1 cellular context compared by ENCODE assay signal in genomic region chr6:42050011-42050896, GRCh38.
TF ChIP-seq lines count a peak whose summit lies in the region.

TAF8 (plus strand) TSS chr6:42050524; CDS start chr6:42050542, 18 bp downstream.

TF ChIP-seq in HepG2, 621 proteins besides CTCF, POLR2A, EP300 and RAD21 (continued from another document and continues in another):
- TF ChIP-seq E2F2 (CRISPR knock-in tag; IDR thresholded peaks at IDR 0.05; ENCODE audit: borderline replicate concordance) (peak; percentile 48; the same call in 1 of the 2 replicates), DDIT3 (CRISPR knock-in tag; IDR thresholded peaks at IDR 0.05) (no peak), THYN1 (CRISPR knock-in tag; IDR thresholded peaks at IDR 0.05; ENCODE audit: borderline replicate concordance, low read depth) (peak; percentile 84; the same call in 1 of the 2 replicates), ZBTB4 (CRISPR knock-in tag; IDR thresholded peaks at IDR 0.05; ENCODE audit: borderline replicate concordance) (peak; percentile 92; the same call in 1 of the 2 replicates), ZNF343 (CRISPR knock-in tag; IDR thresholded peaks at IDR 0.05) (peak; percentile 79; the same call in 1 of the 2 replicates), ZNF10 (CRISPR knock-in tag; IDR thresholded peaks at IDR 0.05; ENCODE audit: borderline replicate concordance, low read depth) (no peak), ZNF180 (CRISPR knock-in tag; IDR thresholded peaks at IDR 0.05; ENCODE audit: borderline replicate concordance, low read depth) (peak; percentile 88; the same call in 1 of the 2 replicates), SMAD1 (CRISPR knock-in tag; IDR thresholded peaks at IDR 0.05; ENCODE audit: borderline replicate concordance, low read depth) (no peak), JUNB (CRISPR knock-in tag; IDR thresholded peaks at IDR 0.05; ENCODE audit: borderline replicate concordance) (no peak), SMC3 (IDR thresholded peaks at IDR 0.05; ENCODE audit: low read length) (no peak), PRDM4 (CRISPR knock-in tag; IDR thresholded peaks at IDR 0.05; ENCODE audit: borderline replicate concordance) (peak; percentile 81; the same call in 1 of the 2 replicates), ZXDC (CRISPR knock-in tag; IDR thresholded peaks at IDR 0.05) (peak; percentile 88; the same call in 1 of the 2 replicates), SCMH1 (CRISPR knock-in tag; IDR thresholded peaks at IDR 0.05; ENCODE audit: borderline replicate concordance) (no peak), SALL2 (CRISPR knock-in tag; IDR thresholded peaks at IDR 0.05) (peak; percentile 94), ETV5 (CRISPR knock-in tag; IDR thresholded peaks at IDR 0.05; ENCODE audit: borderline replicate concordance) (peak; percentile 59), ZFP62 (CRISPR knock-in tag; IDR thresholded peaks at IDR 0.05) (0 out of 2 replicates have a peak, but pooled peaks have one; percentile 76), ZNF776 (CRISPR knock-in tag; IDR thresholded peaks at IDR 0.05) (peak; percentile 76; the same call in 1 of the 2 replicates), MTF2 (CRISPR knock-in tag; IDR thresholded peaks at IDR 0.05; ENCODE audit: borderline replicate concordance) (no peak), BATF2 (CRISPR knock-in tag; IDR thresholded peaks at IDR 0.05) (no peak), MTF1 (CRISPR knock-in tag; IDR thresholded peaks at IDR 0.05) (peak; percentile 71; the same call in 1 of the 2 replicates), PBX3 (CRISPR knock-in tag; IDR thresholded peaks at IDR 0.05; ENCODE audit: borderline replicate concordance) (0 out of 2 replicates have a peak, but pooled peaks have one; percentile 73), FOXM1 (CRISPR knock-in tag; IDR thresholded peaks at IDR 0.05) (peak; percentile 51; the same call in 1 of the 2 replicates), CEBPB (IDR thresholded peaks at IDR 0.05; ENCODE audit: borderline replicate concordance, low read depth, low read length) (no peak), HOXA3 (CRISPR knock-in tag; IDR thresholded peaks at IDR 0.05) (peak; percentile 97), ZNF430 (CRISPR knock-in tag; IDR thresholded peaks at IDR 0.05) (peak; percentile 87), SSRP1 (CRISPR knock-in tag; IDR thresholded peaks at IDR 0.05) (no peak), CCAR2 (optimal IDR thresholded peaks at IDR 0.05; ENCODE audit: low read depth, low read length) (no peak), ELK4 (CRISPR knock-in tag; IDR thresholded peaks at IDR 0.05; ENCODE audit: borderline replicate concordance) (no peak), ZNF121 (CRISPR knock-in tag; IDR thresholded peaks at IDR 0.05) (no peak), ZZZ3 (CRISPR knock-in tag; IDR thresholded peaks at IDR 0.05; ENCODE audit: borderline replicate concordance) (peak; percentile 82; the same call in 1 of the 2 replicates), ZNF232 (CRISPR knock-in tag; IDR thresholded peaks at IDR 0.05; ENCODE audit: borderline replicate concordance) (peak; percentile 88; the same call in 1 of the 2 replicates), ZNF282 (IDR thresholded peaks at IDR 0.05; ENCODE audit: partially characterized antibody) (no peak), GABPA (IDR thresholded peaks at IDR 0.05; ENCODE audit: low read depth, low read length) (no peak), GABPA (CRISPR knock-in tag; IDR thresholded peaks at IDR 0.05; ENCODE audit: low read depth) (peak; percentile 78), ZNF569 (CRISPR knock-in tag; IDR thresholded peaks at IDR 0.05; ENCODE audit: borderline replicate concordance) (no peak), PAXIP1 (CRISPR knock-in tag; conservative IDR thresholded peaks at IDR 0.05) (peak; percentile 55), ZBTB10 (CRISPR knock-in tag; IDR thresholded peaks at IDR 0.05; ENCODE audit: borderline replicate concordance) (peak; percentile 78; the same call in 1 of the 2 replicates), POLR2AphosphoS5 (IDR thresholded peaks at IDR 0.05; ENCODE audit: low read depth, low read length) (peak; percentile 89), ZNF33A (CRISPR knock-in tag; IDR thresholded peaks at IDR 0.05; ENCODE audit: borderline replicate concordance) (0 out of 2 replicates have a peak, but pooled peaks have one; percentile 46), ZNF337 (CRISPR knock-in tag; IDR thresholded peaks at IDR 0.05; ENCODE audit: borderline replicate concordance, low read depth) (no peak)
